In the genomic region with DNA sequence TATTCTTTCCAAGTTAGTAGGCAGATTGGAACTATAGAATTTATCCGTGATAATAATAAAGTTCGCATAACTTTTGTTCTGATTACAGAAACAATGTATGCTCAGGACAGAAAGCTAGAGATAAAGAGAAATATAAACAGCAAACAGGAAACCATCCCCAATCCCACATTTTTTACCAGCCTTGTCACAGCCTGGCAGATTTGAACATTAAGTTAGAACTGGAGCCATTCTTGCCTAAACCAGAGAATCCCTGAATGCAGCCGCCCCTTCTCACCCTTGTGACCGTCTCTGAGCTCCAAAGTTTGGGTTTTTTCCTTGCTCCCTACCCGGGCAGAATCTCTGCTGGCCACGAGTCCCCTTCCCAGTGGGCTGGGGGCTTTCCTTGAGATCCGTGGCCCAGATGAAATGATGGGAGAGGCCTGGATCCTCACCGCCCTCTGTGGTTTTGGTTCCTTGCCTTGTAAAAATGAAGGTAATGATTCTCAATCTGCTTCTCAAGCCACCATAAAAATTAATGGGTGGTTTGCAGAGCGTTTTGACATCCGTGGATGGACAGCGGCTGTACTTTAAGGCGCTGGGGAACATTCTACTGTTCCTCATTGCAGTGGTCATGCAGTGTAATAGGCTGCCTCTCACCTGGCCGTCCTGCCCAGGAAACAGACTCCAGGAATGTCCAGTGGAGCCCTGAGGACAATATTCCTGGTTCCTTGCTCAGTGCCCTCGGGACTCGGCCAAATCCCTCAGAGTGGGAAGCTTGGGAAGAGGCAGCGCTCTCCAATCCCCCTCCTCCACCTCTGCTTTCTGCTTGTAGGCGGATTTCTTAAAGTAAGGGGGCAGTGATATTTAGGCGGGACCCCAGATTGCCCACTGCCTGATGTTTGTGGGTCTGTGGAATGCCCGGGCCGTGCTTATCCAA, we compare ENCODE assay signal across 1 cellular context.
A peak's percentile ranks its signal among the peaks of the same experiment; 100 is the strongest.
TF ChIP-seq lines count a peak whose summit lies in the region.

No MANE protein-coding gene starts in this region.

TF ChIP-seq in HepG2, 621 proteins besides CTCF, POLR2A, EP300 and RAD21 (continued from another document and continues in another):
- TF ChIP-seq, protein P1, sequence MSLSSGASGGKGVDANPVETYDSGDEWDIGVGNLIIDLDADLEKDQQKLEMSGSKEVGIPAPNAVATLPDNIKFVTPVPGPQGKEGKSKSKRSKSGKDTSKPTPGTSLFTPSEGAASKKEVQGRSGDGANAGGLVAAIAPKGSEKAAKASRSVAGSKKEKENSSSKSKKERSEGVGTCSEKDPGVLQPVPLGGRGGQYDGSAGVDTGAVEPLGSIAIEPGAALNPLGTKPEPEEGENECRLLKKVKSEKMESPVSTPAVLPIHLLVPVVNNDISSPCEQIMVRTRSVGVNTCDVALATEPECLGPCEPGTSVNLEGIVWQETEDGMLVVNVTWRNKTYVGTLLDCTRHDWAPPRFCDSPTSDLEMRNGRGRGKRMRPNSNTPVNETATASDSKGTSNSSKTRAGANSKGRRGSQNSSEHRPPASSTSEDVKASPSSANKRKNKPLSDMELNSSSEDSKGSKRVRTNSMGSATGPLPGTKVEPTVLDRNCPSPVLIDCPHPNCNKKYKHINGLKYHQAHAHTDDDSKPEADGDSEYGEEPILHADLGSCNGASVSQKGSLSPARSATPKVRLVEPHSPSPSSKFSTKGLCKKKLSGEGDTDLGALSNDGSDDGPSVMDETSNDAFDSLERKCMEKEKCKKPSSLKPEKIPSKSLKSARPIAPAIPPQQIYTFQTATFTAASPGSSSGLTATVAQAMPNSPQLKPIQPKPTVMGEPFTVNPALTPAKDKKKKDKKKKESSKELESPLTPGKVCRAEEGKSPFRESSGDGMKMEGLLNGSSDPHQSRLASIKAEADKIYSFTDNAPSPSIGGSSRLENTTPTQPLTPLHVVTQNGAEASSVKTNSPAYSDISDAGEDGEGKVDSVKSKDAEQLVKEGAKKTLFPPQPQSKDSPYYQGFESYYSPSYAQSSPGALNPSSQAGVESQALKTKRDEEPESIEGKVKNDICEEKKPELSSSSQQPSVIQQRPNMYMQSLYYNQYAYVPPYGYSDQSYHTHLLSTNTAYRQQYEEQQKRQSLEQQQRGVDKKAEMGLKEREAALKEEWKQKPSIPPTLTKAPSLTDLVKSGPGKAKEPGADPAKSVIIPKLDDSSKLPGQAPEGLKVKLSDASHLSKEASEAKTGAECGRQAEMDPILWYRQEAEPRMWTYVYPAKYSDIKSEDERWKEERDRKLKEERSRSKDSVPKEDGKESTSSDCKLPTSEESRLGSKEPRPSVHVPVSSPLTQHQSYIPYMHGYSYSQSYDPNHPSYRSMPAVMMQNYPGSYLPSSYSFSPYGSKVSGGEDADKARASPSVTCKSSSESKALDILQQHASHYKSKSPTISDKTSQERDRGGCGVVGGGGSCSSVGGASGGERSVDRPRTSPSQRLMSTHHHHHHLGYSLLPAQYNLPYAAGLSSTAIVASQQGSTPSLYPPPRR (CRISPR knock-in tag; IDR thresholded peaks at IDR 0.05; ENCODE audit: borderline replicate concordance): 0 out of 2 replicates have a peak, but pooled peaks have one; percentile 9
- TF ChIP-seq ZNF501 (CRISPR knock-in tag; IDR thresholded peaks at IDR 0.05) (0 out of 2 replicates have a peak, but pooled peaks have one; percentile 43), ZNF263 (CRISPR knock-in tag; IDR thresholded peaks at IDR 0.05) (peak; percentile 72), ARNT2 (CRISPR knock-in tag; IDR thresholded peaks at IDR 0.05; ENCODE audit: low read depth) (0 out of 2 replicates have a peak, but pooled peaks have one; percentile 22), ZNF232 (CRISPR knock-in tag; IDR thresholded peaks at IDR 0.05; ENCODE audit: borderline replicate concordance) (0 out of 2 replicates have a peak, but pooled peaks have one; percentile 16), ZSCAN20 (CRISPR knock-in tag; IDR thresholded peaks at IDR 0.05; ENCODE audit: borderline replicate concordance) (0 out of 2 replicates have a peak, but pooled peaks have one; percentile 17), ZNF558 (CRISPR knock-in tag; IDR thresholded peaks at IDR 0.05; ENCODE audit: borderline replicate concordance) (0 out of 2 replicates have a peak, but pooled peaks have one; percentile 19), ZNF577 (CRISPR knock-in tag; IDR thresholded peaks at IDR 0.05; ENCODE audit: borderline replicate concordance, low read depth) (no peak), MIXL1 (CRISPR knock-in tag; IDR thresholded peaks at IDR 0.05) (no peak), KLF12 (CRISPR knock-in tag; IDR thresholded peaks at IDR 0.05; ENCODE audit: borderline replicate concordance) (peak; percentile 64; the same call in 1 of the 2 replicates), TARDBP (CRISPR knock-in tag; IDR thresholded peaks at IDR 0.05) (no peak; the same call in 1 of the 2 replicates), YEATS4 (CRISPR knock-in tag; IDR thresholded peaks at IDR 0.05; ENCODE audit: borderline replicate concordance) (0 out of 2 replicates have a peak, but pooled peaks have one; percentile 14), ZFP36 (IDR thresholded peaks at IDR 0.05; ENCODE audit: borderline replicate concordance, low read depth, low read length, partially characterized antibody) (no peak), ZFP36L1 (CRISPR knock-in tag; IDR thresholded peaks at IDR 0.05) (no peak), POLR2G (IDR thresholded peaks at IDR 0.05; ENCODE audit: low read depth, low read length) (peak; percentile 50; the same call in 1 of the 2 replicates), ISX (CRISPR knock-in tag; conservative IDR thresholded peaks at IDR 0.05) (0 out of 2 replicates have a peak, but pooled peaks have one; percentile 66), ZNF350 (CRISPR knock-in tag; IDR thresholded peaks at IDR 0.05; ENCODE audit: borderline replicate concordance, low read depth) (peak; percentile 30; the same call in 1 of the 2 replicates), SRY (CRISPR knock-in tag; IDR thresholded peaks at IDR 0.05) (0 out of 2 replicates have a peak, but pooled peaks have one; percentile 70), SMAD1 (CRISPR knock-in tag; IDR thresholded peaks at IDR 0.05; ENCODE audit: borderline replicate concordance, low read depth) (no peak)
- TF ChIP-seq, protein P2, sequence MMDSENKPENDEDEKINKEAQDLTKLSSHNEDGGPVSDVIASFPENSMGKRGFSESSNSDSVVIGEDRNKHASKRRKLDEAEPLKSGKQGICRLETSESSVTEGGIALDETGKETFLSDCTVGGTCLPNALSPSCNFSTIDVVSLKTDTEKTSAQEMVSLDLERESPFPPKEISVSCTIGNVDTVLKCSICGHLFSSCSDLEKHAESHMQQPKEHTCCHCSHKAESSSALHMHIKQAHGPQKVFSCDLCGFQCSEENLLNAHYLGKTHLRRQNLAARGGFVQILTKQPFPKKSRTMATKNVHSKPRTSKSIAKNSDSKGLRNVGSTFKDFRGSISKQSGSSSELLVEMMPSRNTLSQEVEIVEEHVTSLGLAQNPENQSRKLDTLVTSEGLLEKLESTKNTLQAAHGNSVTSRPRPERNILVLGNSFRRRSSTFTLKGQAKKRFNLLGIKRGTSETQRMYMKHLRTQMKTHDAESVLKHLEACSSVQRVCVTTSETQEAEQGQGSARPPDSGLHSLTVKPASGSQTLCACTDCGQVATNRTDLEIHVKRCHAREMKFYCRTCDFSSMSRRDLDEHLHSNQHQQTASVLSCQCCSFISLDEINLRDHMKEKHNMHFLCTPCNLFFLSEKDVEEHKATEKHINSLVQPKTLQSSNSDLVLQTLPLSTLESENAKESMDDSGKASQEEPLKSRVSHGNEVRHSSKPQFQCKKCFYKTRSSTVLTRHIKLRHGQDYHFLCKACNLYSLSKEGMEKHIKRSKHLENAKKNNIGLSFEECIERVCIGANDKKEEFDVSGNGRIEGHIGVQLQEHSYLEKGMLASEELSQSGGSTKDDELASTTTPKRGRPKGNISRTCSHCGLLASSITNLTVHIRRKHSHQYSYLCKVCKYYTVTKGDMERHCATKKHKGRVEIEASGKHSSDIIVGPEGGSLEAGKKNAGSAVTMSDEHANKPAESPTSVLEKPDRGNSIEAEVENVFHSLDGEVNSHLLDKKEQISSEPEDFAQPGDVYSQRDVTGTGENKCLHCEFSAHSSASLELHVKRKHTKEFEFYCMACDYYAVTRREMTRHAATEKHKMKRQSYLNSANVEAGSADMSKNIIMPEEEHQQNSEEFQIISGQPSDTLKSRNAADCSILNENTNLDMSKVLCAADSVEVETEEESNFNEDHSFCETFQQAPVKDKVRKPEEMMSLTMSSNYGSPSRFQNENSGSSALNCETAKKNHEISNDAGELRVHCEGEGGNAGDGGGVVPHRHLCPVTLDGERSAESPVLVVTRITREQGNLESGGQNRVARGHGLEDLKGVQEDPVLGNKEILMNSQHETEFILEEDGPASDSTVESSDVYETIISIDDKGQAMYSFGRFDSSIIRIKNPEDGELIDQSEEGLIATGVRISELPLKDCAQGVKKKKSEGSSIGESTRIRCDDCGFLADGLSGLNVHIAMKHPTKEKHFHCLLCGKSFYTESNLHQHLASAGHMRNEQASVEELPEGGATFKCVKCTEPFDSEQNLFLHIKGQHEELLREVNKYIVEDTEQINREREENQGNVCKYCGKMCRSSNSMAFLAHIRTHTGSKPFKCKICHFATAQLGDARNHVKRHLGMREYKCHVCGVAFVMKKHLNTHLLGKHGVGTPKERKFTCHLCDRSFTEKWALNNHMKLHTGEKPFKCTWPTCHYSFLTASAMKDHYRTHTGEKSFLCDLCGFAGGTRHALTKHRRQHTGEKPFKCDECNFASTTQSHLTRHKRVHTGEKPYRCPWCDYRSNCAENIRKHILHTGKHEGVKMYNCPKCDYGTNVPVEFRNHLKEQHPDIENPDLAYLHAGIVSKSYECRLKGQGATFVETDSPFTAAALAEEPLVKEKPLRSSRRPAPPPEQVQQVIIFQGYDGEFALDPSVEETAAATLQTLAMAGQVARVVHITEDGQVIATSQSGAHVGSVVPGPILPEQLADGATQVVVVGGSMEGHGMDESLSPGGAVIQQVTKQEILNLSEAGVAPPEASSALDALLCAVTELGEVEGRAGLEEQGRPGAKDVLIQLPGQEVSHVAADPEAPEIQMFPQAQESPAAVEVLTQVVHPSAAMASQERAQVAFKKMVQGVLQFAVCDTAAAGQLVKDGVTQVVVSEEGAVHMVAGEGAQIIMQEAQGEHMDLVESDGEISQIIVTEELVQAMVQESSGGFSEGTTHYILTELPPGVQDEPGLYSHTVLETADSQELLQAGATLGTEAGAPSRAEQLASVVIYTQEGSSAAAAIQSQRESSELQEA (CRISPR knock-in tag; IDR thresholded peaks at IDR 0.05; ENCODE audit: not compliant biosample characterization): no peak
- TF ChIP-seq, protein P3, sequence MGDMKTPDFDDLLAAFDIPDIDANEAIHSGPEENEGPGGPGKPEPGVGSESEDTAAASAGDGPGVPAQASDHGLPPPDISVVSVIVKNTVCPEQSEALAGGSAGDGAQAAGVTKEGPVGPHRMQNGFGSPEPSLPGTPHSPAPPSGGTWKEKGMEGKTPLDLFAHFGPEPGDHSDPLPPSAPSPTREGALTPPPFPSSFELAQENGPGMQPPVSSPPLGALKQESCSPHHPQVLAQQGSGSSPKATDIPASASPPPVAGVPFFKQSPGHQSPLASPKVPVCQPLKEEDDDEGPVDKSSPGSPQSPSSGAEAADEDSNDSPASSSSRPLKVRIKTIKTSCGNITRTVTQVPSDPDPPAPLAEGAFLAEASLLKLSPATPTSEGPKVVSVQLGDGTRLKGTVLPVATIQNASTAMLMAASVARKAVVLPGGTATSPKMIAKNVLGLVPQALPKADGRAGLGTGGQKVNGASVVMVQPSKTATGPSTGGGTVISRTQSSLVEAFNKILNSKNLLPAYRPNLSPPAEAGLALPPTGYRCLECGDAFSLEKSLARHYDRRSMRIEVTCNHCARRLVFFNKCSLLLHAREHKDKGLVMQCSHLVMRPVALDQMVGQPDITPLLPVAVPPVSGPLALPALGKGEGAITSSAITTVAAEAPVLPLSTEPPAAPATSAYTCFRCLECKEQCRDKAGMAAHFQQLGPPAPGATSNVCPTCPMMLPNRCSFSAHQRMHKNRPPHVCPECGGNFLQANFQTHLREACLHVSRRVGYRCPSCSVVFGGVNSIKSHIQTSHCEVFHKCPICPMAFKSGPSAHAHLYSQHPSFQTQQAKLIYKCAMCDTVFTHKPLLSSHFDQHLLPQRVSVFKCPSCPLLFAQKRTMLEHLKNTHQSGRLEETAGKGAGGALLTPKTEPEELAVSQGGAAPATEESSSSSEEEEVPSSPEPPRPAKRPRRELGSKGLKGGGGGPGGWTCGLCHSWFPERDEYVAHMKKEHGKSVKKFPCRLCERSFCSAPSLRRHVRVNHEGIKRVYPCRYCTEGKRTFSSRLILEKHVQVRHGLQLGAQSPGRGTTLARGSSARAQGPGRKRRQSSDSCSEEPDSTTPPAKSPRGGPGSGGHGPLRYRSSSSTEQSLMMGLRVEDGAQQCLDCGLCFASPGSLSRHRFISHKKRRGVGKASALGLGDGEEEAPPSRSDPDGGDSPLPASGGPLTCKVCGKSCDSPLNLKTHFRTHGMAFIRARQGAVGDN (CRISPR knock-in tag; IDR thresholded peaks at IDR 0.05): peak; percentile 12; the same call in 1 of the 2 replicates
- TF ChIP-seq, protein P4, sequence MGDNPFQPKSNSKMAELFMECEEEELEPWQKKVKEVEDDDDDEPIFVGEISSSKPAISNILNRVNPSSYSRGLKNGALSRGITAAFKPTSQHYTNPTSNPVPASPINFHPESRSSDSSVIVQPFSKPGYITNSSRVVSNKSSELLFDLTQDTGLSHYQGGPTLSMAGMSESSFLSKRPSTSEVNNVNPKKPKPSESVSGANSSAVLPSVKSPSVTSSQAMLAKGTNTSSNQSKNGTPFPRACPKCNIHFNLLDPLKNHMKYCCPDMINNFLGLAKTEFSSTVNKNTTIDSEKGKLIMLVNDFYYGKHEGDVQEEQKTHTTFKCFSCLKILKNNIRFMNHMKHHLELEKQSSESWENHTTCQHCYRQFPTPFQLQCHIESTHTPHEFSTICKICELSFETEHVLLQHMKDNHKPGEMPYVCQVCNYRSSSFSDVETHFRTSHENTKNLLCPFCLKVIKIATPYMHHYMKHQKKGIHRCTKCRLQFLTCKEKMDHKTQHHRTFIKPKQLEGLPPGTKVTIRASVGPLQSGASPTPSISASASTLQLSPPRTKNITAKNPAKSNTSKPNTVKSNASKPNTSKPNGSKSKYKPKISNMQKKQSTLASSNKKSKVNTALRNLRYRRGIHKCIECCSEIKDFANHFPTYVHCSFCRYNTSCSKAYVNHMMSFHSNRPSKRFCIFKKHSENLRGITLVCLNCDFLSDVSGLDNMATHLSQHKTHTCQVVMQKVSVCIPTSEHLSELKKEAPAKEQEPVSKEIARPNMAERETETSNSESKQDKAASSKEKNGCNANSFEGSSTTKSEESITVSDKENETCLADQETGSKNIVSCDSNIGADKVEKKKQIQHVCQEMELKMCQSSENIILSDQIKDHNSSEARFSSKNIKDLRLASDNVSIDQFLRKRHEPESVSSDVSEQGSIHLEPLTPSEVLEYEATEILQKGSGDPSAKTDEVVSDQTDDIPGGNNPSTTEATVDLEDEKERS (CRISPR knock-in tag; IDR thresholded peaks at IDR 0.05): no peak
- TF ChIP-seq, protein P5, sequence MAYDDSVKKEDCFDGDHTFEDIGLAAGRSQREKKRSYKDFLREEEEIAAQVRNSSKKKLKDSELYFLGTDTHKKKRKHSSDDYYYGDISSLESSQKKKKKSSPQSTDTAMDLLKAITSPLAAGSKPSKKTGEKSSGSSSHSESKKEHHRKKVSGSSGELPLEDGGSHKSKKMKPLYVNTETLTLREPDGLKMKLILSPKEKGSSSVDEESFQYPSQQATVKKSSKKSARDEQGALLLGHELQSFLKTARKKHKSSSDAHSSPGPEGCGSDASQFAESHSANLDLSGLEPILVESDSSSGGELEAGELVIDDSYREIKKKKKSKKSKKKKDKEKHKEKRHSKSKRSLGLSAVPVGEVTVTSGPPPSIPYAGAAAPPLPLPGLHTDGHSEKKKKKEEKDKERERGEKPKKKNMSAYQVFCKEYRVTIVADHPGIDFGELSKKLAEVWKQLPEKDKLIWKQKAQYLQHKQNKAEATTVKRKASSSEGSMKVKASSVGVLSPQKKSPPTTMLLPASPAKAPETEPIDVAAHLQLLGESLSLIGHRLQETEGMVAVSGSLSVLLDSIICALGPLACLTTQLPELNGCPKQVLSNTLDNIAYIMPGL (CRISPR knock-in tag; IDR thresholded peaks at IDR 0.05; ENCODE audit: borderline replicate concordance in 1 of 2, low read depth in 1 of 2): 0 out of 4 replicates have a peak, but pooled peaks of 1 of the 2 experiments have one; percentile 7
